ENCODE assay signal across 8 cellular contexts in genomic region chr22:24952837-24953293, GRCh38. TPM values are rescaled to one million over a fixed set of nuclear protein-coding genes. Genes with fewer than 3 reads are reported as not detected.
DNase-seq lines count a peak whose midpoint lies in the region; ATAC-seq lines count a peak whose summit lies in the region.

No MANE protein-coding gene starts in this region.

- ATAC-seq in activated CD4-positive, alpha-beta T cell treated with anti-CD3 and anti-CD28 coated beads for 36 hours, result no peak
- peak; percentile 54 for ATAC-seq in left colon
- ATAC-seq in stimulated activated naive CD8-positive, alpha-beta T cell treated with anti-CD3 and anti-CD28 coated beads, Interleukin-15, amount 100 ng/mL, for 72 hours, result no peak
- no peak for ATAC-seq in HG03521 (IDR thresholded peaks at IDR 0.05; ENCODE audit: unreplicated experiment)

- no peaks in the 10 kb centered on the region for H3K9me3 ChIP-seq in NT2/D1 (ENCODE audit: insufficient read depth, low read length)

- H3K4me1 Mint-ChIP-seq in activated CD4-positive, alpha-beta T cell treated with anti-CD3 and anti-CD28 coated beads for 36 hours, result peaks cover 10% of the 10 kb centered on the region
- peaks cover 39% of the 10 kb centered on the region for H3K4me1 Mint-ChIP-seq in stimulated activated naive CD8-positive, alpha-beta T cell treated with anti-CD3 and anti-CD28 coated beads, Interleukin-15, amount 100 ng/mL, for 72 hours

- POLR2A ChIA-PET in activated CD4-positive, alpha-beta T cell treated with anti-CD3 and anti-CD28 coated beads for 36 hours (lab: Charles Lee), result no interaction called here

- H3K4me3 ChIP-seq in NT2/D1 (ENCODE audit: insufficient read length, low read depth), result peak overlapping the region; percentile 81

- H3K36me3 ChIP-seq in NT2/D1 (ENCODE audit: insufficient read depth, insufficient read length, low read length), result no peaks in the 10 kb centered on the region

- H3K27me3 ChIP-seq in NT2/D1 (ENCODE audit: insufficient read depth, insufficient read length), result no peaks in the 10 kb centered on the region

- intact Hi-C loops in activated CD4-positive, alpha-beta T cell treated with anti-CD3 and anti-CD28 coated beads for 36 hours (cut with DNase I, micrococcal nuclease), result loop anchor here (1.0 to 2.0 kb wide), 6 partner anchors 41 to 496 kb away; no protein-coding TSS in a partner anchor
- intact Hi-C loops in left colon (cut with DNase I, micrococcal nuclease), result loop anchor here in 1 of 2 donors (10.0 kb wide), 1 partner anchor 92 kb away; no protein-coding TSS in a partner anchor

- peak overlapping the region; percentile 27 for H3K4me3 Mint-ChIP-seq in activated CD4-positive, alpha-beta T cell treated with anti-CD3 and anti-CD28 coated beads for 36 hours
- peak overlapping the region; percentile 38 to 98 for H3K4me3 Mint-ChIP-seq in stimulated activated naive CD8-positive, alpha-beta T cell treated with anti-CD3 and anti-CD28 coated beads, Interleukin-15, amount 100 ng/mL, for 72 hours

- H3K27me3 Mint-ChIP-seq in activated CD4-positive, alpha-beta T cell treated with anti-CD3 and anti-CD28 coated beads for 36 hours, result peaks cover 41% of the 10 kb centered on the region
- H3K27me3 Mint-ChIP-seq in stimulated activated naive CD8-positive, alpha-beta T cell treated with anti-CD3 and anti-CD28 coated beads, Interleukin-15, amount 100 ng/mL, for 72 hours, result peaks cover 72% of the 10 kb centered on the region

- peaks cover 3% of the 10 kb centered on the region for H3K4me1 ChIP-seq in NT2/D1 (ENCODE audit: insufficient read depth, insufficient read length)

- peak overlapping the region; percentile 86 for H3K9ac ChIP-seq in NT2/D1 (ENCODE audit: insufficient read length, low read depth)

- DNase-seq in activated CD4-positive, alpha-beta T cell treated with anti-CD3 and anti-CD28 coated beads for 36 hours, result no peak
- DNase-seq in activated CD4-positive, alpha-beta T cell treated with anti-CD3 and anti-CD28 coated beads for 48 hours, result no peak
- DNase-seq in NT2/D1 (ENCODE audit: low read depth, low spot score) (no peak), cerebellum (ENCODE audit: low spot score) (peak; percentile 45), left colon (peak; percentile 62 to 67), NCI-H1930 (lab: John Stamatoyannopoulos, UW) (no peak)
- peak in 1 of 2 donors; percentile 8 for DNase-seq in stimulated activated naive CD8-positive, alpha-beta T cell treated with anti-CD3 and anti-CD28 coated beads, Interleukin-15, amount 100 ng/mL, for 72 hours

- H3K9me3 Mint-ChIP-seq in activated CD4-positive, alpha-beta T cell treated with anti-CD3 and anti-CD28 coated beads for 36 hours (ENCODE audit: low read depth), result no peaks in the 10 kb centered on the region
- no peaks in the 10 kb centered on the region for H3K9me3 Mint-ChIP-seq in stimulated activated naive CD8-positive, alpha-beta T cell treated with anti-CD3 and anti-CD28 coated beads, Interleukin-15, amount 100 ng/mL, for 72 hours

- no peaks in the 10 kb centered on the region for H3K36me3 Mint-ChIP-seq in activated CD4-positive, alpha-beta T cell treated with anti-CD3 and anti-CD28 coated beads for 36 hours (ENCODE audit: low read depth)

- no peak overlapping the region for H3K27ac Mint-ChIP-seq in activated CD4-positive, alpha-beta T cell treated with anti-CD3 and anti-CD28 coated beads for 36 hours
- H3K27ac Mint-ChIP-seq in stimulated activated naive CD8-positive, alpha-beta T cell treated with anti-CD3 and anti-CD28 coated beads, Interleukin-15, amount 100 ng/mL, for 72 hours, result peak overlapping the region in 1 of 2 donors; percentile 58

- CTCF ChIA-PET in activated CD4-positive, alpha-beta T cell treated with anti-CD3 and anti-CD28 coated beads for 36 hours (lab: Charles Lee), result interaction anchor here (0.5 to 9.5 kb wide), 5 partner anchors 12 to 146 kb away, joined by 3 to 79 read pairs (median 3); no protein-coding TSS in a partner anchor

RNA-seq across cellular contexts. Expression of gene KIAA1671, which starts 0.3 kb away (rescaled TPM):
- total RNA-seq in activated CD4-positive, alpha-beta T cell treated with anti-CD3 and anti-CD28 coated beads for 36 hours, result 10 to 100 TPM; 12.3 to 14.0 TPM
- total RNA-seq in cerebellum, result 9.5 TPM
- total RNA-seq in left colon, result 100 to 1,000 TPM; 100 to 106 TPM

RNA-seq across cellular contexts. Expression of gene LHFPL7, which starts 6.4 kb away (rescaled TPM):
- not detected for total RNA-seq in activated CD4-positive, alpha-beta T cell treated with anti-CD3 and anti-CD28 coated beads for 36 hours
- not detected for total RNA-seq in cerebellum
- total RNA-seq in left colon, result under 1 TPM in 1 of 2 donors, not detected in 1; 0.42 TPM

Comparison
In these comparisons a context has a peak if more than half of its experiments do, and no peak if none do; other contexts are left out.
1. DNase-seq: peak in cerebellum (single experiment) and left colon (2 of 2); none in activated CD4-positive, alpha-beta T cell treated with anti-CD3 and anti-CD28 coated beads for 36 hours (single experiment), activated CD4-positive, alpha-beta T cell treated with anti-CD3 and anti-CD28 coated beads for 48 hours (single experiment), NT2/D1 (single experiment) and NCI-H1930 (0 of 2).